In the genomic region with DNA sequence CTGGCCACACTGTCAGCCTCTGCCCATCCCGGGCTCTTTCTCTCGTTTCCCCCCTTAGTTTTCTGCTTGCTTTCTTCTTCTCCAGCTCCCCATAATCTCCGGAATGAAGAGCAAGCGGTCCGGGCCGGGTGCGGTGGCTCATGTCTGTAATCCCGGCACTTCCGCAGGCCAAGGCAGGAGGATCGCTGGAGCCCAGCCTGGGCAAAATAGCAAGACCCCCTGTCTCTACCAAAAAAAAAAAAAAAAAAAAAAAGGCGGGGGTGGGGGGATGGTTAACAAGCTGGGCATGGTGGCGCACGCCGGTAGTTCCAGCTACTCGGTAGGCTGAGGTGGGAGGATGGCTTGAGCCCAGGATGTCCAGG, we compare ENCODE assay signal across 15 cellular contexts. TPM values are rescaled to one million over a fixed set of nuclear protein-coding genes. Genes with fewer than 3 reads are reported as not detected.
DNase-seq lines count a peak whose midpoint lies in the region; ATAC-seq and TF ChIP-seq lines count a peak whose summit lies in the region.
"Had no signal": no experiment of that assay in that cellular context is flagged by ENCODE, and none has a peak within 500 bp of the region (broad histone marks: within the 10 kb centered on the region; RNA-seq: fewer than 3 reads in every experiment).

No MANE protein-coding gene starts in this region.

- ATAC-seq in heart left ventricle (peak in 1 of 4 donors; percentile 8), gastroesophageal sphincter (no peak), aorta (ENCODE audit: low FRiP score) (no peak), GM18502 (IDR thresholded peaks at IDR 0.05; ENCODE audit: poor library complexity, unreplicated experiment) (no peak)
- ATAC-seq: stimulated activated naive B cell treated with anti-CD40 and anti-IgM and Interleukin-4, amounts not matched to agents 10 μg/mL and 1 μg/mL and 100 μg/mL, for 72 hours had no signal

- H3K4me3 ChIP-seq in heart left ventricle: peak overlapping the region in 9 of 12 donors; percentile 9 to 42 (median 35)
- H3K4me3 ChIP-seq in gastroesophageal sphincter: peak overlapping the region; percentile 26 to 47
- peak overlapping the region; percentile 41 to 72 for H3K4me3 ChIP-seq in aorta (ENCODE audit: low read length in 2 of 2)
- H3K4me3 ChIP-seq: GM12878 had no signal

- no peak for TF ChIP-seq CTCF in heart left ventricle (IDR thresholded peaks at IDR 0.05)
- TF ChIP-seq CTCF in gastroesophageal sphincter (IDR thresholded peaks at IDR 0.05): peak in 1 of 4 experiments; percentile 1
- no peak for TF ChIP-seq CTCF in nephron progenitor cell (IDR thresholded peaks at IDR 0.05)

- H3K4me1 Mint-ChIP-seq in nephron progenitor cell: peaks cover 64% of the 10 kb centered on the region

- peaks cover 53% of the 10 kb centered on the region for H3K27me3 Mint-ChIP-seq in nephron progenitor cell (ENCODE audit: low read depth, poor library complexity)

- no peak overlapping the region for H3K27ac Mint-ChIP-seq in nephron progenitor cell
- H3K27ac Mint-ChIP-seq: stimulated activated naive B cell treated with anti-CD40 and anti-IgM and Interleukin-4, amounts not matched to agents 10 μg/mL and 1 μg/mL and 100 μg/mL, for 72 hours had no signal

- H3K9me3 Mint-ChIP-seq in nephron progenitor cell: no peaks in the 10 kb centered on the region
- H3K9me3 Mint-ChIP-seq: stimulated activated naive B cell treated with anti-CD40 and anti-IgM and Interleukin-4, amounts not matched to agents 10 μg/mL and 1 μg/mL and 100 μg/mL, for 72 hours had no signal

- intact Hi-C loops in heart left ventricle (cut with DNase I) (loop anchor here in 6 of 10 donors (2.0 to 5.0 kb wide), 2 partner anchors 35 to 37 kb away; no protein-coding TSS in a partner anchor), cardiac septum (cut with DNase I) (no loop called here), aorta (cut with DNase I) (loop anchor here (5.0 kb wide), 3 partner anchors 37 to 73 kb away; no protein-coding TSS in a partner anchor)

- 33 to 60% (median 40%) methylated on average over 15 of the region's 15 CpGs for WGBS in heart left ventricle, 4 donors
- WGBS in gastroesophageal sphincter (ENCODE audit: low coverage in 1 of 2), 2 donors: 25 to 40% methylated on average over 4 to 5 of the region's 15 CpGs
- WGBS in aorta, 2 donors: 14 to 17% methylated on average over 15 of the region's 15 CpGs

- no peaks in the 10 kb centered on the region for H3K27me3 ChIP-seq in heart left ventricle
- no peaks in the 10 kb centered on the region for H3K27me3 ChIP-seq in gastroesophageal sphincter
- H3K27me3 ChIP-seq in aorta (ENCODE audit: control insufficient read depth in 1 of 2, insufficient read depth in 2 of 2, low read length in 1 of 2): no peaks in the 10 kb centered on the region

- H3K4me3 Mint-ChIP-seq in nephron progenitor cell: peak overlapping the region; percentile 74
- H3K4me3 Mint-ChIP-seq: stimulated activated naive B cell treated with anti-CD40 and anti-IgM and Interleukin-4, amounts not matched to agents 10 μg/mL and 1 μg/mL and 100 μg/mL, for 72 hours had no signal

- H3K4me1 ChIP-seq in heart left ventricle: peaks cover 0 to 84% (median 65%) of the 10 kb centered on the region in 12 donors
- peaks cover 6 to 97% (median 48%) of the 10 kb centered on the region in 3 donors for H3K4me1 ChIP-seq in gastroesophageal sphincter
- H3K4me1 ChIP-seq in aorta (ENCODE audit: control insufficient read depth in 1 of 2, insufficient read depth in 2 of 2, low read length in 2 of 2): no peaks in the 10 kb centered on the region

- H3K36me3 ChIP-seq in heart left ventricle (peaks cover 0 to 4% (median 0%) of the 10 kb centered on the region in 9 donors), gastroesophageal sphincter (no peaks in the 10 kb centered on the region), aorta (ENCODE audit: control insufficient read depth in 1 of 2, insufficient read depth in 2 of 2, low read length in 1 of 2) (no peaks in the 10 kb centered on the region)

- TF ChIP-seq EP300 in gastroesophageal sphincter (IDR thresholded peaks at IDR 0.05): no peak

- no peaks in the 10 kb centered on the region for H3K36me3 Mint-ChIP-seq in nephron progenitor cell (ENCODE audit: low read depth)
- H3K36me3 Mint-ChIP-seq: stimulated activated naive B cell treated with anti-CD40 and anti-IgM and Interleukin-4, amounts not matched to agents 10 μg/mL and 1 μg/mL and 100 μg/mL, for 72 hours had no signal

- TF ChIP-seq POLR2A in heart left ventricle (IDR thresholded peaks at IDR 0.05) (no peak), gastroesophageal sphincter (IDR thresholded peaks at IDR 0.05) (no peak)

- peak in 1 of 5 donors; percentile 65 for DNase-seq in heart left ventricle
- no peak for DNase-seq in cardiac septum (ENCODE audit: low spot score)
- no peak for DNase-seq in nephron progenitor cell
- peak in 1 of 2 donors; percentile 79 for DNase-seq in aorta
- no peak for DNase-seq in NOMO-1 treated with dmso at 0.1 percent for 144 hours (lab: John Stamatoyannopoulos, UW; ENCODE audit: unreplicated experiment)
- no peak for DNase-seq in G401 (ENCODE audit: low spot score)
- DNase-seq: activated naive CD4-positive, alpha-beta T cell treated with anti-CD3 and anti-CD28 coated beads, Interleukin-2, amount 50 U/mL, for 16 hours; effector memory CD4-positive, alpha-beta T cell; NCI-H2171 treated with DMSO at 0.1 percent for 48 hours; occipital lobe; stimulated activated naive B cell treated with anti-CD40 and anti-IgM and Interleukin-4, amounts not matched to agents 10 μg/mL and 1 μg/mL and 100 μg/mL, for 72 hours; T-helper 2 cell had no signal

- in situ Hi-C loops in G401 (cut with HindIII; ENCODE audit: low sequenced_read_pairs): loop anchor here (25.0 kb wide), 1 partner anchor 293 kb away; a partner anchor contains a TSS

- H3K27ac ChIP-seq in heart left ventricle: peak overlapping the region in 7 of 12 donors; percentile 11 to 88 (median 79)
- peak overlapping the region; percentile 49 to 85 (median 79) for H3K27ac ChIP-seq in gastroesophageal sphincter
- no peak overlapping the region for H3K27ac ChIP-seq in aorta (ENCODE audit: low read depth in 1 of 2, low read length in 2 of 2)

- H3K9me3 ChIP-seq in heart left ventricle (no peaks in the 10 kb centered on the region), gastroesophageal sphincter (no peaks in the 10 kb centered on the region), aorta (ENCODE audit: control insufficient read depth, low read length) (no peaks in the 10 kb centered on the region)

RNA-seq across cellular contexts. Expression of a gene that starts 40.8 kb away (rescaled TPM):
- 100 to 1,000 TPM; 251 to 861 (median 409) TPM for total RNA-seq in heart left ventricle
- polyA plus RNA-seq in heart left ventricle: 100 to 1,000 TPM in 1 of 2 donors, 10 to 100 TPM in 1; 84.4 to 251 TPM
- 485 TPM for total RNA-seq in cardiac septum
- 1,000 to 10,000 TPM; 1,348 to 2,181 (median 1,745) TPM for total RNA-seq in gastroesophageal sphincter
- total RNA-seq in aorta: 1,000 to 10,000 TPM; 1,149 to 1,263 TPM
- polyA plus RNA-seq in aorta: 100 to 1,000 TPM; 146 to 237 TPM
- 161 and 197 TPM in 2 replicates for total RNA-seq in G401 (2014; rRNA removed; shearing (Covaris generic))

Comparison
In these comparisons a context has a peak if more than half of its experiments do, and no peak if none do; other contexts are left out.
1. H3K27ac ChIP-seq: peak in heart left ventricle (7 of 12) and gastroesophageal sphincter (4 of 4); none in aorta (0 of 2).
2. Peak in every context shown above with its lines, with median percentiles within 50 percentile points of each other: H3K4me3 ChIP-seq.